ENCODE assay signal across 22 cellular contexts in genomic region chr7:91313113-91313512, GRCh38.
"Had no signal": no experiment of that assay in that cellular context is flagged by ENCODE, and none has a peak within 500 bp of the region (broad histone marks: within the 10 kb centered on the region; RNA-seq: fewer than 3 reads in every experiment).

No MANE protein-coding gene starts in this region.

- H3K27me3 ChIP-seq: SJCRH30 had no signal

- ATAC-seq: HepG2, Right ventricle myocardium inferior had no signal

- H3K4me3 ChIP-seq: SJCRH30 had no signal

- H3K4me2 ChIP-seq: KMS-11 had no signal

- H3K36me3 ChIP-seq: SJCRH30 had no signal

- FAIRE-seq: HepG2, RCC 7860 had no signal

- DNase-seq: IMR-90, Kasumi-1, MM.1S, NCI-H1092 treated with DMSO at 0.1 percent for 48 hours, NCI-H1436, NCI-H187, NCI-H2029, NCI-H2081 treated with DMSO at 0.1 percent for 48 hours, NCI-H2171, NCI-H226, NCI-H446, NCI-H510A, NCI-H524 treated with DMSO at 0.1 percent for 48 hours, NCI-H69, NCI-H774, RPMI8226, SHP77 treated with DMSO at 0.1 percent for 48 hours, SJCRH30 had no signal

- H3K4me1 ChIP-seq: SJCRH30 had no signal

- H3K9ac ChIP-seq: KMS-11 had no signal

- H3K9me3 ChIP-seq: SJCRH30 had no signal

- H3K27ac ChIP-seq: KMS-11, SJCRH30 had no signal
